In genomic region chr22:36948273-36949055, GRCh38 we compare ENCODE assay signal across 13 cellular contexts.
"Had no signal": no experiment of that assay in that cellular context is flagged by ENCODE, and none has a peak within 500 bp of the region (broad histone marks: within the 10 kb centered on the region; RNA-seq: fewer than 3 reads in every experiment).

No MANE protein-coding gene starts in this region.

- DNase-seq: activated CD8-positive, alpha-beta memory T cell treated with anti-CD3 and anti-CD28 coated beads, Interleukin-2, amount 10 ng/mL, durations not matched to agents 7 days and 5 days; activated effector memory CD4-positive, alpha-beta T cell treated with anti-CD3 and anti-CD28 coated beads, Interleukin-2, amount 50 U/mL, for 16 hours; activated T-cell treated with anti-CD3 and anti-CD28 coated beads, Interleukin-2, amount 50 U/mL, for 4 hours; amygdala; esophagus squamous epithelium; heart left ventricle; left ventricle myocardium inferior; mesendoderm; stomach; T-helper 17 cell had no signal

- H3K9me3 ChIP-seq: breast epithelium, esophagus squamous epithelium, stomach had no signal

- H3K36me3 Mint-ChIP-seq: activated CD8-positive, alpha-beta memory T cell treated with anti-CD3 and anti-CD28 coated beads, Interleukin-2, amount 10 ng/mL, durations not matched to agents 7 days and 5 days; activated naive CD4-positive, alpha-beta T cell treated with anti-CD3 and anti-CD28 coated beads, Interleukin-2, amount 50 U/mL, for 72 hours had no signal

- H3K27ac ChIP-seq: breast epithelium, esophagus squamous epithelium, heart left ventricle, left ventricle myocardium inferior, skin epidermis, stomach had no signal

- H3K27ac Mint-ChIP-seq: activated CD8-positive, alpha-beta memory T cell treated with anti-CD3 and anti-CD28 coated beads, Interleukin-2, amount 10 ng/mL, durations not matched to agents 7 days and 5 days; activated naive CD4-positive, alpha-beta T cell treated with anti-CD3 and anti-CD28 coated beads, Interleukin-2, amount 50 U/mL, for 72 hours; T-helper 17 cell had no signal

- H3K4me3 Mint-ChIP-seq: activated CD8-positive, alpha-beta memory T cell treated with anti-CD3 and anti-CD28 coated beads, Interleukin-2, amount 10 ng/mL, durations not matched to agents 7 days and 5 days; activated T-cell treated with anti-CD3 and anti-CD28 coated beads, Interleukin-2, amount 50 U/mL, for 4 hours; T-helper 17 cell had no signal

- H3K9me3 Mint-ChIP-seq: activated naive CD4-positive, alpha-beta T cell treated with anti-CD3 and anti-CD28 coated beads, Interleukin-2, amount 50 U/mL, for 72 hours; activated T-cell treated with anti-CD3 and anti-CD28 coated beads, Interleukin-2, amount 50 U/mL, for 4 hours had no signal

- H3K36me3 ChIP-seq: breast epithelium, esophagus squamous epithelium, heart left ventricle, left ventricle myocardium inferior, stomach had no signal

- H3K27me3 ChIP-seq: breast epithelium had no signal

- H3K4me1 ChIP-seq: breast epithelium, esophagus squamous epithelium, heart left ventricle, left ventricle myocardium inferior, stomach had no signal

- H3K4me3 ChIP-seq: breast epithelium, esophagus squamous epithelium, heart left ventricle, left ventricle myocardium inferior, skin epidermis, stomach had no signal
